ENCODE assay signal across 29 cellular contexts in the genomic region with DNA sequence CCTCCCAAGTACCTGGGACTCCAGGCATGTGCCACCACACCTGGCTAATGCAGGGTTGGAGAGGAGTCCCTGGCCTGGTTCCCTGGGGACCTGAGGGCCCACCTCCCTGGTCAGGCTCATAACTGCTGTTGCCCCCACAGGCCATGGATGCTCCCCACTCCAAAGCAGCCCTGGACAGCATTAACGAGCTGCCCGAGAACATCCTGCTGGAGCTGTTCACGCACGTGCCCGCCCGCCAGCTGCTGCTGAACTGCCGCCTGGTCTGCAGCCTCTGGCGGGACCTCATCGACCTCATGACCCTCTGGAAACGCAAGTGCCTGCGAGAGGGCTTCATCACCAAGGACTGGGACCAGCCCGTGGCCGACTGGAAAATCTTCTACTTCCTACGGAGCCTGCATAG. TPM values are rescaled to one million over a fixed set of nuclear protein-coding genes. Genes with fewer than 3 reads are reported as not detected.
"Had no signal": no experiment of that assay in that cellular context is flagged by ENCODE, and none has a peak within 500 bp of the region (broad histone marks: within the 10 kb centered on the region; RNA-seq: fewer than 3 reads in every experiment).

No MANE protein-coding gene starts in this region.

- H3K4me3 Mint-ChIP-seq: activated CD4-positive, alpha-beta memory T cell treated with anti-CD3 and anti-CD28 coated beads for 36 hours; activated CD4-positive, alpha-beta T cell treated with anti-CD3 and anti-CD28 coated beads, Interleukin-2, amount 10 ng/mL, durations not matched to agents 24 days and 14 days; activated naive CD4-positive, alpha-beta T cell treated with anti-CD3 and anti-CD28 coated beads, Interleukin-2, amount 50 U/mL, for 24 hours; activated naive CD8-positive, alpha-beta T cell treated with anti-CD3 and anti-CD28 coated beads, Interleukin-2, amount 50 U/mL, for 24 hours; activated T-cell treated with anti-CD3 and anti-CD28 coated beads, Interleukin-2, amount 50 U/mL, for 4 hours; activated T-helper 17 cell treated with anti-CD3 and anti-CD28 coated beads, Interleukin-2, amount 50 U/mL, for 72 hours; mesothelial cell of epicardium; neural progenitor cell; stimulated activated naive CD8-positive, alpha-beta T cell treated with anti-CD3 and anti-CD28 coated beads, Interleukin-15, Interleukin-2, amounts not matched to agents 100 ng/mL and 50 ng/mL, for 24 hours; T-helper 17 cell had no signal

- H3K4me1 ChIP-seq: neural progenitor cell had no signal

- H3K9me3 ChIP-seq: thoracic aorta had no signal

- H3K9ac ChIP-seq: neural progenitor cell had no signal

- H3K27ac ChIP-seq: neural progenitor cell, thoracic aorta, WERI-Rb-1 had no signal

- H3K27me3 Mint-ChIP-seq: activated CD4-positive, alpha-beta memory T cell treated with anti-CD3 and anti-CD28 coated beads for 36 hours; activated CD4-positive, alpha-beta T cell treated with anti-CD3 and anti-CD28 coated beads, Interleukin-2, amount 10 ng/mL, durations not matched to agents 24 days and 14 days; activated naive CD4-positive, alpha-beta T cell treated with anti-CD3 and anti-CD28 coated beads, Interleukin-2, amount 50 U/mL, for 24 hours; activated naive CD8-positive, alpha-beta T cell treated with anti-CD3 and anti-CD28 coated beads, Interleukin-2, amount 50 U/mL, for 24 hours; activated T-helper 17 cell treated with anti-CD3 and anti-CD28 coated beads, Interleukin-2, amount 50 U/mL, for 72 hours; naive B cell; stimulated activated naive CD8-positive, alpha-beta T cell treated with anti-CD3 and anti-CD28 coated beads, Interleukin-15, Interleukin-2, amounts not matched to agents 100 ng/mL and 50 ng/mL, for 24 hours; T-helper 17 cell had no signal

- H3K36me3 ChIP-seq: neural progenitor cell had no signal

- DNase-seq: activated CD4-positive, alpha-beta memory T cell treated with anti-CD3 and anti-CD28 coated beads for 36 hours; activated CD4-positive, alpha-beta T cell treated with anti-CD3 and anti-CD28 coated beads, Interleukin-2, amount 10 ng/mL, durations not matched to agents 24 days and 14 days; activated CD4-positive, CD25-positive, alpha-beta regulatory T cell treated with anti-CD3 and anti-CD28 coated beads, Interleukin-2, amount 50 U/mL, for 72 hours; activated gamma-delta T cell treated with Interleukin-2 at 50 U/mL for 16 hours; activated naive CD8-positive, alpha-beta T cell treated with anti-CD3 and anti-CD28 coated beads, Interleukin-2, amount 50 U/mL, for 24 hours; activated T-cell treated with anti-CD3 and anti-CD28 coated beads, Interleukin-2, amount 50 U/mL, for 4 hours; amygdala; caudate nucleus; cortex of kidney; foreskin fibroblast; head of caudate nucleus; hippocampal formation; left cardiac atrium; left ventricle myocardium superior; naive B cell; right cardiac atrium; stimulated activated CD4-positive, alpha-beta T cell treated with anti-CD3 and anti-CD28 coated beads, Interleukin-2, amount 100 ng/mL, for 48 hours; T-helper 17 cell; T1000; trophoblast cell; WERI-Rb-1 had no signal

- H3K4me1 Mint-ChIP-seq: activated T-helper 17 cell treated with anti-CD3 and anti-CD28 coated beads, Interleukin-2, amount 50 U/mL, for 72 hours; mesothelial cell of epicardium had no signal

- H3K4me3 ChIP-seq: neural progenitor cell, thoracic aorta had no signal

- H3K27ac Mint-ChIP-seq: activated CD4-positive, alpha-beta memory T cell treated with anti-CD3 and anti-CD28 coated beads for 36 hours; activated naive CD4-positive, alpha-beta T cell treated with anti-CD3 and anti-CD28 coated beads, Interleukin-2, amount 50 U/mL, for 24 hours; activated naive CD8-positive, alpha-beta T cell treated with anti-CD3 and anti-CD28 coated beads, Interleukin-2, amount 50 U/mL, for 24 hours; activated T-helper 17 cell treated with anti-CD3 and anti-CD28 coated beads, Interleukin-2, amount 50 U/mL, for 72 hours; mesothelial cell of epicardium; naive B cell; neural progenitor cell; stimulated activated naive CD8-positive, alpha-beta T cell treated with anti-CD3 and anti-CD28 coated beads, Interleukin-15, Interleukin-2, amounts not matched to agents 100 ng/mL and 50 ng/mL, for 24 hours; T-helper 17 cell had no signal

- H3K36me3 Mint-ChIP-seq: naive B cell had no signal

- H3K4me2 ChIP-seq: neural progenitor cell had no signal

- H3K9me3 Mint-ChIP-seq: activated CD4-positive, alpha-beta memory T cell treated with anti-CD3 and anti-CD28 coated beads for 36 hours; activated CD4-positive, alpha-beta T cell treated with anti-CD3 and anti-CD28 coated beads, Interleukin-2, amount 10 ng/mL, durations not matched to agents 24 days and 14 days; activated naive CD4-positive, alpha-beta T cell treated with anti-CD3 and anti-CD28 coated beads, Interleukin-2, amount 50 U/mL, for 24 hours; activated naive CD8-positive, alpha-beta T cell treated with anti-CD3 and anti-CD28 coated beads, Interleukin-2, amount 50 U/mL, for 24 hours; activated T-cell treated with anti-CD3 and anti-CD28 coated beads, Interleukin-2, amount 50 U/mL, for 4 hours; activated T-helper 17 cell treated with anti-CD3 and anti-CD28 coated beads, Interleukin-2, amount 50 U/mL, for 72 hours; mesothelial cell of epicardium; naive B cell; neural progenitor cell; stimulated activated naive CD8-positive, alpha-beta T cell treated with anti-CD3 and anti-CD28 coated beads, Interleukin-15, Interleukin-2, amounts not matched to agents 100 ng/mL and 50 ng/mL, for 24 hours had no signal

- ATAC-seq: activated naive CD8-positive, alpha-beta T cell treated with anti-CD3 and anti-CD28 coated beads, Interleukin-2, amount 50 U/mL, for 24 hours; activated T-cell treated with anti-CD3 and anti-CD28 coated beads, Interleukin-2, amount 50 U/mL, for 4 hours; activated T-helper 17 cell treated with anti-CD3 and anti-CD28 coated beads, Interleukin-2, amount 50 U/mL, for 72 hours; esophagus mucosa; left cardiac atrium; left ventricle myocardium superior; right cardiac atrium; T-helper 17 cell had no signal

RNA-seq across cellular contexts. Expression of a gene that starts 23.0 kb away (rescaled TPM):
- total RNA-seq: activated CD4-positive, alpha-beta T cell treated with anti-CD3 and anti-CD28 coated beads, Interleukin-2, amount 10 ng/mL, durations not matched to agents 24 days and 14 days; omental fat pad had no signal
